ENCODE assay signal across 1 cellular context in genomic region chr16:12611006-12611477, GRCh38.
TF ChIP-seq lines count a peak whose summit lies in the region.

No MANE protein-coding gene starts in this region.

TF ChIP-seq in K562, 482 proteins besides CTCF, POLR2A, EP300 and RAD21 (continued from another document and continues in another):
- TF ChIP-seq, protein P1, sequence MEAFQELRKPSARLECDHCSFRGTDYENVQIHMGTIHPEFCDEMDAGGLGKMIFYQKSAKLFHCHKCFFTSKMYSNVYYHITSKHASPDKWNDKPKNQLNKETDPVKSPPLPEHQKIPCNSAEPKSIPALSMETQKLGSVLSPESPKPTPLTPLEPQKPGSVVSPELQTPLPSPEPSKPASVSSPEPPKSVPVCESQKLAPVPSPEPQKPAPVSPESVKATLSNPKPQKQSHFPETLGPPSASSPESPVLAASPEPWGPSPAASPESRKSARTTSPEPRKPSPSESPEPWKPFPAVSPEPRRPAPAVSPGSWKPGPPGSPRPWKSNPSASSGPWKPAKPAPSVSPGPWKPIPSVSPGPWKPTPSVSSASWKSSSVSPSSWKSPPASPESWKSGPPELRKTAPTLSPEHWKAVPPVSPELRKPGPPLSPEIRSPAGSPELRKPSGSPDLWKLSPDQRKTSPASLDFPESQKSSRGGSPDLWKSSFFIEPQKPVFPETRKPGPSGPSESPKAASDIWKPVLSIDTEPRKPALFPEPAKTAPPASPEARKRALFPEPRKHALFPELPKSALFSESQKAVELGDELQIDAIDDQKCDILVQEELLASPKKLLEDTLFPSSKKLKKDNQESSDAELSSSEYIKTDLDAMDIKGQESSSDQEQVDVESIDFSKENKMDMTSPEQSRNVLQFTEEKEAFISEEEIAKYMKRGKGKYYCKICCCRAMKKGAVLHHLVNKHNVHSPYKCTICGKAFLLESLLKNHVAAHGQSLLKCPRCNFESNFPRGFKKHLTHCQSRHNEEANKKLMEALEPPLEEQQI (IDR thresholded peaks at IDR 0.05), result no peak
- TF ChIP-seq EHMT2 (IDR thresholded peaks at IDR 0.05) (0 out of 2 replicates have a peak, but pooled peaks have one; percentile 9), ZNF174 (CRISPR knock-in tag; IDR thresholded peaks at IDR 0.05) (0 out of 2 replicates have a peak, but pooled peaks have one; percentile 60), GABPB1 (CRISPR knock-in tag; IDR thresholded peaks at IDR 0.05) (no peak), HEY1 (CRISPR knock-in tag; IDR thresholded peaks at IDR 0.05; ENCODE audit: borderline replicate concordance) (peak; percentile 98), XRCC5 (IDR thresholded peaks at IDR 0.05; ENCODE audit: low read depth, low read length) (no peak), KDM2B (CRISPR knock-in tag; IDR thresholded peaks at IDR 0.05) (peak; percentile 99), ATF1 (CRISPR knock-in tag; IDR thresholded peaks at IDR 0.05) (no peak), ATF1 (tag; IDR thresholded peaks at IDR 0.05) (peak; percentile 31; the same call in 1 of the 2 replicates), TEAD2 (tag; IDR thresholded peaks at IDR 0.05) (peak; percentile 92), MTA1 (IDR thresholded peaks at IDR 0.05; ENCODE audit: borderline replicate concordance) (peak; percentile 21; the same call in 1 of the 2 replicates), MAZ (CRISPR knock-in tag; conservative IDR thresholded peaks at IDR 0.05 in 1 of 2, IDR thresholded peaks at IDR 0.05 in 1 of 2) (peak in 1 of 2 experiments; percentile 97; a peak in 2 of 4 replicates), DMBX1 (CRISPR knock-in tag; IDR thresholded peaks at IDR 0.05; ENCODE audit: borderline replicate concordance) (peak; percentile 100), BCL6 (CRISPR knock-in tag; IDR thresholded peaks at IDR 0.05) (peak; percentile 93), ZNF253 (CRISPR knock-in tag; conservative IDR thresholded peaks at IDR 0.05) (peak; percentile 88; the same call in 1 of the 2 replicates), GTF2B (IDR thresholded peaks at IDR 0.05; ENCODE audit: extremely low read depth, insufficient read length) (no peak), ZNF239 (CRISPR knock-in tag; IDR thresholded peaks at IDR 0.05) (peak; percentile 93), KLF6 (CRISPR knock-in tag; IDR thresholded peaks at IDR 0.05; ENCODE audit: borderline replicate concordance) (peak; percentile 99), SAFB2 (IDR thresholded peaks at IDR 0.05; ENCODE audit: borderline replicate concordance, low read depth, low read length, severe bottlenecking) (no peak), ZNF644 (tag; IDR thresholded peaks at IDR 0.05; ENCODE audit: low read depth) (peak; percentile 99), ZNF384 (IDR thresholded peaks at IDR 0.05; ENCODE audit: low read depth, low read length) (no peak), MYC (IDR thresholded peaks at IDR 0.05; ENCODE audit: low read depth, low read length) (no peak), MYC (CRISPR knock-in tag; IDR thresholded peaks at IDR 0.05; ENCODE audit: borderline replicate concordance, low read depth) (peak; percentile 99), CTBP1 (IDR thresholded peaks at IDR 0.05; ENCODE audit: borderline replicate concordance) (0 out of 2 replicates have a peak, but pooled peaks have one; percentile 16), SMAD2 (IDR thresholded peaks at IDR 0.05; ENCODE audit: low read depth, low read length) (no peak), ELF4 (CRISPR knock-in tag; IDR thresholded peaks at IDR 0.05) (peak; percentile 98), ZNF133 (CRISPR knock-in tag; IDR thresholded peaks at IDR 0.05) (peak; percentile 93), RB1 (IDR thresholded peaks at IDR 0.05; ENCODE audit: low read depth) (no peak), CHD4 (IDR thresholded peaks at IDR 0.05; ENCODE audit: insufficient read depth, insufficient replicate concordance, low read depth, low read length, poor library complexity, severe bottlenecking) (no peak), NFATC3 (IDR thresholded peaks at IDR 0.05) (no peak), HDAC3 (IDR thresholded peaks at IDR 0.05; ENCODE audit: borderline replicate concordance, partially characterized antibody) (no peak), STAT5B (CRISPR knock-in tag; IDR thresholded peaks at IDR 0.05) (peak; percentile 93), IRF2 (CRISPR knock-in tag; IDR thresholded peaks at IDR 0.05) (no peak), LEF1 (IDR thresholded peaks at IDR 0.05) (no peak), ZNF444 (CRISPR knock-in tag; IDR thresholded peaks at IDR 0.05) (peak; percentile 92), SLC30A9 (CRISPR knock-in tag; IDR thresholded peaks at IDR 0.05) (0 out of 2 replicates have a peak, but pooled peaks have one; percentile 64), ZNF324 (CRISPR knock-in tag; IDR thresholded peaks at IDR 0.05) (peak; percentile 93), ZNF75A (CRISPR knock-in tag; IDR thresholded peaks at IDR 0.05) (peak; percentile 86), DPF2 (IDR thresholded peaks at IDR 0.05) (0 out of 2 replicates have a peak, but pooled peaks have one; percentile 37), SMAD4 (CRISPR knock-in tag; conservative IDR thresholded peaks at IDR 0.05) (peak; percentile 99), ESRRB (CRISPR knock-in tag; IDR thresholded peaks at IDR 0.05; ENCODE audit: borderline replicate concordance) (peak; percentile 90), MTA2 (IDR thresholded peaks at IDR 0.05; ENCODE audit: low read depth) (peak; percentile 39; the same call in 1 of the 2 replicates), YY1 (IDR thresholded peaks at IDR 0.05; ENCODE audit: borderline replicate concordance in 1 of 3, control insufficient read depth in 1 of 3, extremely low read depth in 1 of 3, insufficient read depth in 3 of 3, insufficient read length in 1 of 3, insufficient replicate concordance in 2 of 3, low read depth in 1 of 3, low read length in 2 of 3) (peak in 1 of 3 experiments; percentile 55), NR2C1 (IDR thresholded peaks at IDR 0.05) (no peak), NR2C1 (tag; IDR thresholded peaks at IDR 0.05) (peak; percentile 96)
- TF ChIP-seq, protein P2, sequence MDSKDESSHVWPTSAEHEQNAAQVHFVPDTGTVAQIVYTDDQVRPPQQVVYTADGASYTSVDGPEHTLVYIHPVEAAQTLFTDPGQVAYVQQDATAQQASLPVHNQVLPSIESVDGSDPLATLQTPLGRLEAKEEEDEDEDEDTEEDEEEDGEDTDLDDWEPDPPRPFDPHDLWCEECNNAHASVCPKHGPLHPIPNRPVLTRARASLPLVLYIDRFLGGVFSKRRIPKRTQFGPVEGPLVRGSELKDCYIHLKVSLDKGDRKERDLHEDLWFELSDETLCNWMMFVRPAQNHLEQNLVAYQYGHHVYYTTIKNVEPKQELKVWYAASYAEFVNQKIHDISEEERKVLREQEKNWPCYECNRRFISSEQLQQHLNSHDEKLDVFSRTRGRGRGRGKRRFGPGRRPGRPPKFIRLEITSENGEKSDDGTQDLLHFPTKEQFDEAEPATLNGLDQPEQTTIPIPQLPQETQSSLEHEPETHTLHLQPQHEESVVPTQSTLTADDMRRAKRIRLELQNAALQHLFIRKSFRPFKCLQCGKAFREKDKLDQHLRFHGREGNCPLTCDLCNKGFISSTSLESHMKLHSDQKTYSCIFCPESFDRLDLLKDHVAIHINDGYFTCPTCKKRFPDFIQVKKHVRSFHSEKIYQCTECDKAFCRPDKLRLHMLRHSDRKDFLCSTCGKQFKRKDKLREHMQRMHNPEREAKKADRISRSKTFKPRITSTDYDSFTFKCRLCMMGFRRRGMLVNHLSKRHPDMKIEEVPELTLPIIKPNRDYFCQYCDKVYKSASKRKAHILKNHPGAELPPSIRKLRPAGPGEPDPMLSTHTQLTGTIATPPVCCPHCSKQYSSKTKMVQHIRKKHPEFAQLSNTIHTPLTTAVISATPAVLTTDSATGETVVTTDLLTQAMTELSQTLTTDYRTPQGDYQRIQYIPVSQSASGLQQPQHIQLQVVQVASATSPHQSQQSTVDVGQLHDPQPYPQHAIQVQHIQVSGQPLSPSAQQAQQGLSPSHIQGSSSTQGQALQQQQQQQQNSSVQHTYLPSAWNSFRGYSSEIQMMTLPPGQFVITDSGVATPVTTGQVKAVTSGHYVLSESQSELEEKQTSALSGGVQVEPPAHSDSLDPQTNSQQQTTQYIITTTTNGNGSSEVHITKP (IDR thresholded peaks at IDR 0.05; ENCODE audit: partially characterized antibody), result no peak
- TF ChIP-seq, protein P3, sequence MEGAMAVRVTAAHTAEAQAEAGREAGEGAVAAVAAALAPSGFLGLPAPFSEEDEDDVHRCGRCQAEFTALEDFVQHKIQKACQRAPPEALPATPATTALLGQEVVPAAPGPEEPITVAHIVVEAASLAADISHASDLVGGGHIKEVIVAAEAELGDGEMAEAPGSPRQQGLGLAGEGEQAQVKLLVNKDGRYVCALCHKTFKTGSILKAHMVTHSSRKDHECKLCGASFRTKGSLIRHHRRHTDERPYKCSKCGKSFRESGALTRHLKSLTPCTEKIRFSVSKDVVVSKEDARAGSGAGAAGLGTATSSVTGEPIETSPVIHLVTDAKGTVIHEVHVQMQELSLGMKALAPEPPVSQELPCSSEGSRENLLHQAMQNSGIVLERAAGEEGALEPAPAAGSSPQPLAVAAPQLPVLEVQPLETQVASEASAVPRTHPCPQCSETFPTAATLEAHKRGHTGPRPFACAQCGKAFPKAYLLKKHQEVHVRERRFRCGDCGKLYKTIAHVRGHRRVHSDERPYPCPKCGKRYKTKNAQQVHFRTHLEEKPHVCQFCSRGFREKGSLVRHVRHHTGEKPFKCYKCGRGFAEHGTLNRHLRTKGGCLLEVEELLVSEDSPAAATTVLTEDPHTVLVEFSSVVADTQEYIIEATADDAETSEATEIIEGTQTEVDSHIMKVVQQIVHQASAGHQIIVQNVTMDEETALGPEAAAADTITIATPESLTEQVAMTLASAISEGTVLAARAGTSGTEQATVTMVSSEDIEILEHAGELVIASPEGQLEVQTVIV (CRISPR knock-in tag; IDR thresholded peaks at IDR 0.05; ENCODE audit: borderline replicate concordance), result peak; percentile 81
- TF ChIP-seq, protein P4, sequence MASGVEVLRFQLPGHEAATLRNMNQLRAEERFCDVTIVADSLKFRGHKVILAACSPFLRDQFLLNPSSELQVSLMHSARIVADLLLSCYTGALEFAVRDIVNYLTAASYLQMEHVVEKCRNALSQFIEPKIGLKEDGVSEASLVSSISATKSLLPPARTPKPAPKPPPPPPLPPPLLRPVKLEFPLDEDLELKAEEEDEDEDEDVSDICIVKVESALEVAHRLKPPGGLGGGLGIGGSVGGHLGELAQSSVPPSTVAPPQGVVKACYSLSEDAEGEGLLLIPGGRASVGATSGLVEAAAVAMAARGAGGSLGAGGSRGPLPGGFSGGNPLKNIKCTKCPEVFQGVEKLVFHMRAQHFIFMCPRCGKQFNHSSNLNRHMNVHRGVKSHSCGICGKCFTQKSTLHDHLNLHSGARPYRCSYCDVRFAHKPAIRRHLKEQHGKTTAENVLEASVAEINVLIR (CRISPR knock-in tag; IDR thresholded peaks at IDR 0.05), result peak; percentile 95
- TF ChIP-seq, protein P5, sequence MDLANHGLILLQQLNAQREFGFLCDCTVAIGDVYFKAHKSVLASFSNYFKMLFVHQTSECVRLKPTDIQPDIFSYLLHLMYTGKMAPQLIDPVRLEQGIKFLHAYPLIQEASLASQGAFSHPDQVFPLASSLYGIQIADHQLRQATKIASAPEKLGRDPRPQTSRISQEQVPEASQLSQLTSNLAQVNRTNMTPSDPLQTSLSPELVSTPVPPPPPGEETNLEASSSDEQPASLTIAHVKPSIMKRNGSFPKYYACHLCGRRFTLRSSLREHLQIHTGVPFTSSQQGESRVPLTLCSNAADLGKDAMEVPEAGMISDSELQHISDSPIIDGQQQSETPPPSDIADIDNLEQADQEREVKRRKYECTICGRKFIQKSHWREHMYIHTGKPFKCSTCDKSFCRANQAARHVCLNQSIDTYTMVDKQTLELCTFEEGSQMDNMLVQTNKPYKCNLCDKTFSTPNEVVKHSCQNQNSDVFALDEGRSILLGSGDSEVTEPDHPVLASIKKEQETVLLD (IDR thresholded peaks at IDR 0.05), result 0 out of 2 replicates have a peak, but pooled peaks have one; percentile 48
- TF ChIP-seq, protein P6, sequence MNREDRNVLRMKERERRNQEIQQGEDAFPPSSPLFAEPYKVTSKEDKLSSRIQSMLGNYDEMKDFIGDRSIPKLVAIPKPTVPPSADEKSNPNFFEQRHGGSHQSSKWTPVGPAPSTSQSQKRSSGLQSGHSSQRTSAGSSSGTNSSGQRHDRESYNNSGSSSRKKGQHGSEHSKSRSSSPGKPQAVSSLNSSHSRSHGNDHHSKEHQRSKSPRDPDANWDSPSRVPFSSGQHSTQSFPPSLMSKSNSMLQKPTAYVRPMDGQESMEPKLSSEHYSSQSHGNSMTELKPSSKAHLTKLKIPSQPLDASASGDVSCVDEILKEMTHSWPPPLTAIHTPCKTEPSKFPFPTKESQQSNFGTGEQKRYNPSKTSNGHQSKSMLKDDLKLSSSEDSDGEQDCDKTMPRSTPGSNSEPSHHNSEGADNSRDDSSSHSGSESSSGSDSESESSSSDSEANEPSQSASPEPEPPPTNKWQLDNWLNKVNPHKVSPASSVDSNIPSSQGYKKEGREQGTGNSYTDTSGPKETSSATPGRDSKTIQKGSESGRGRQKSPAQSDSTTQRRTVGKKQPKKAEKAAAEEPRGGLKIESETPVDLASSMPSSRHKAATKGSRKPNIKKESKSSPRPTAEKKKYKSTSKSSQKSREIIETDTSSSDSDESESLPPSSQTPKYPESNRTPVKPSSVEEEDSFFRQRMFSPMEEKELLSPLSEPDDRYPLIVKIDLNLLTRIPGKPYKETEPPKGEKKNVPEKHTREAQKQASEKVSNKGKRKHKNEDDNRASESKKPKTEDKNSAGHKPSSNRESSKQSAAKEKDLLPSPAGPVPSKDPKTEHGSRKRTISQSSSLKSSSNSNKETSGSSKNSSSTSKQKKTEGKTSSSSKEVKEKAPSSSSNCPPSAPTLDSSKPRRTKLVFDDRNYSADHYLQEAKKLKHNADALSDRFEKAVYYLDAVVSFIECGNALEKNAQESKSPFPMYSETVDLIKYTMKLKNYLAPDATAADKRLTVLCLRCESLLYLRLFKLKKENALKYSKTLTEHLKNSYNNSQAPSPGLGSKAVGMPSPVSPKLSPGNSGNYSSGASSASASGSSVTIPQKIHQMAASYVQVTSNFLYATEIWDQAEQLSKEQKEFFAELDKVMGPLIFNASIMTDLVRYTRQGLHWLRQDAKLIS (CRISPR knock-in tag; IDR thresholded peaks at IDR 0.05), result no peak
